ENCODE assay signal across 8 cellular contexts in the genomic region with DNA sequence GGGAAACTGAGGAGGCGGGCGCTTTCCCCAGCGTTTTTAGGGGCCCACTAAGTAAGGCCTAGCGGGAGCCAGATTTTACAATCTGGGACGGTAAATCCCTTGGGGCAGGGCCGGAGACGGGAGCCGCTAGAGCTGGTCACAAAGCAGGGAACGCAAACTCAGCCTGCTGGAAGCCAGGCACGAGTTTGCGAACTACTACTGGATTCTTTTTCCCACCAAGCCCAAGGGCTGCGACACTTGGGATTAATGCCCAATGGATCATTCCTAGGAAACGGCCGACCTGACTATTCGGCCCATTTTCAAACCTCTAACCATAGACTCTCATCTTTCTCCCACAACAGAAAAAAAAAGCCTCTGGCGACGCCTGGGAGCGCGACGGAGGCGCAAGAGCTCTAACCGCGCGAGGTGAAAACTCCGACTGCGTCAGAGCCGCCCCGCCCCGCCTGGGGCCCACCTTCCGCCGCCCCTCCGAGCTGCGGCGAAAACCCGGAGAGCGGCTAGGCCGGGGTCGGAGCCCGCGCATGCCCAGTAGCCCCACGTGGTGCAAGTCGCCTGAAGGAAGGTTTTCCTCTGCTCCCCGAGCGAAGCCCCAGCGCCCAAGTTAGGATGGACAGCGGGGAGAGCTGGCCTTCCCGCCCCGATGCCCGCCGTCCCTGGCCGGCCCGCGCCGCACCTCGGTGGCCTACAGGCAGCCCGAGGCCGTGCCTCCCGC. TPM values are rescaled to one million over a fixed set of nuclear protein-coding genes. Genes with fewer than 3 reads are reported as not detected.
DNase-seq lines count a peak whose midpoint lies in the region; ATAC-seq, FAIRE-seq and TF ChIP-seq lines count a peak whose summit lies in the region.

No MANE protein-coding gene starts in this region.

- POLR2A ChIA-PET in HCT116 (lab: Charles Lee) = interaction anchor here (0.9 to 1.3 kb wide), 4 partner anchors 13 to 120 kb away, joined by 3 to 4 read pairs (median 4); no protein-coding TSS in a partner anchor

- H3K9ac ChIP-seq in HCT116 (ENCODE audit: low read length) (peak overlapping the region; percentile 82), MM.1S (ENCODE audit: low read length) (peak overlapping the region; percentile 96)

- H3K27ac ChIP-seq in HCT116 (ENCODE audit: low read depth, low read length) (peak overlapping the region; percentile 96), MM.1S (ENCODE audit: low read length) (peak overlapping the region; percentile 99), suprapubic skin (peak overlapping the region; percentile 99)

- H3K9me3 Mint-ChIP-seq in activated naive CD4-positive, alpha-beta T cell treated with anti-CD3 and anti-CD28 coated beads, Interleukin-2, amount 10 ng/mL, durations not matched to agents 7 days and 5 days = no peaks in the 10 kb centered on the region

- peaks cover 29% of the 10 kb centered on the region for H3K79me2 ChIP-seq in HCT116 (ENCODE audit: insufficient read depth, low read length)
- peaks cover 34% of the 10 kb centered on the region for H3K79me2 ChIP-seq in MM.1S (ENCODE audit: low read length)

- H2AFZ ChIP-seq in HCT116 (ENCODE audit: low read depth, low read length, poor library complexity, severe bottlenecking) = no peak overlapping the region
- peak overlapping the region; percentile 95 for H2AFZ ChIP-seq in MM.1S (ENCODE audit: low read length)

- H3K36me3 ChIP-seq in HCT116 (ENCODE audit: control insufficient read depth in 1 of 2, insufficient read depth in 2 of 2, low read length in 2 of 2) (no peaks in the 10 kb centered on the region), MM.1S (replicated peaks; ENCODE audit: insufficient read depth, low read length) (no peaks in the 10 kb centered on the region), suprapubic skin (peaks cover under 1% of the 10 kb centered on the region)

- H3K4me1 Mint-ChIP-seq in activated naive CD4-positive, alpha-beta T cell treated with anti-CD3 and anti-CD28 coated beads, Interleukin-2, amount 10 ng/mL, durations not matched to agents 7 days and 5 days = peaks cover 39% of the 10 kb centered on the region

- WGBS in suprapubic skin = 0% methylated on average over 29 of the region's 58 CpGs

- in situ Hi-C loops in SK-MEL-5 (cut with HindIII; ENCODE audit: low pct_unique_long_range_greater_than_20kb, low sequenced_read_pairs) = no loop called here

- H3K4me2 ChIP-seq in HCT116 (ENCODE audit: low read length) (peak overlapping the region; percentile 84), MM.1S (ENCODE audit: low read depth, low read length) (peak overlapping the region; percentile 88)

- DNase-seq in HCT116 (ENCODE audit: low read depth, low spot score) = peak; percentile 87
- DNase-seq in MM.1S = peak; percentile 97
- peak; percentile 89 for DNase-seq in SK-MEL-5 (ENCODE audit: low read depth, low spot score)
- DNase-seq in activated naive CD4-positive, alpha-beta T cell treated with anti-CD3 and anti-CD28 coated beads, Interleukin-2, amount 10 ng/mL, durations not matched to agents 7 days and 5 days = peak; percentile 95
- DNase-seq in germinal center (ENCODE audit: low spot score) = peak; percentile 95
- DNase-seq in occipital lobe (lab: John Stamatoyannopoulos, UW) = peak; percentile 89
- DNase-seq in suprapubic skin (ENCODE audit: low spot score in 2 of 2) = peak; percentile 97

- peak overlapping the region; percentile 64 to 85 for H3K4me3 ChIP-seq in HCT116 (replicated peaks in 1 of 2; ENCODE audit: low read depth in 1 of 2, low read length in 2 of 2)
- H3K4me3 ChIP-seq in MM.1S (ENCODE audit: low read length) = peak overlapping the region; percentile 96
- peak overlapping the region; percentile 100 for H3K4me3 ChIP-seq in suprapubic skin

- no peak for TF ChIP-seq EP300 in suprapubic skin (IDR thresholded peaks at IDR 0.05)

- peaks cover 16 to 27% of the 10 kb centered on the region in 2 experiments for H3K4me1 ChIP-seq in HCT116 (ENCODE audit: control insufficient read depth in 1 of 2, insufficient read depth in 2 of 2, low read length in 2 of 2)
- peaks cover 17% of the 10 kb centered on the region for H3K4me1 ChIP-seq in MM.1S (ENCODE audit: low read length)
- H3K4me1 ChIP-seq in suprapubic skin = peaks cover 40% of the 10 kb centered on the region

- peaks cover 53% of the 10 kb centered on the region for H3F3A ChIP-seq in MM.1S (ENCODE audit: insufficient read depth, low read length)

- H3K9me3 ChIP-seq in HCT116 (ENCODE audit: control insufficient read depth in 1 of 2, insufficient read depth in 1 of 2, low read depth in 1 of 2, low read length in 2 of 2) (no peaks in the 10 kb centered on the region), MM.1S (replicated peaks; ENCODE audit: insufficient read depth, low read length) (no peaks in the 10 kb centered on the region), suprapubic skin (no peaks in the 10 kb centered on the region)

- H3K27ac Mint-ChIP-seq in activated naive CD4-positive, alpha-beta T cell treated with anti-CD3 and anti-CD28 coated beads, Interleukin-2, amount 10 ng/mL, durations not matched to agents 7 days and 5 days = peak overlapping the region; percentile 98

- BruUV-seq in HCT116 (replicated peaks; lab: Mats Ljungman, UMichigan) = no TSS peak

- TF ChIP-seq CTCF in HCT116 (IDR thresholded peaks at IDR 0.05 in 2 of 3, conservative IDR thresholded peaks at IDR 0.05 in 1 of 3; ENCODE audit: borderline replicate concordance in 1 of 3, insufficient read depth in 1 of 3, low read depth in 2 of 3, low read length in 2 of 3) = no peak
- no peak for TF ChIP-seq CTCF in MM.1S (IDR thresholded peaks at IDR 0.05; ENCODE audit: low read length)
- TF ChIP-seq CTCF in suprapubic skin (IDR thresholded peaks at IDR 0.05) = no peak

- peak; percentile 49 for FAIRE-seq in G401.6 (lab: Jason Lieb, UNC)

- CTCF ChIA-PET in HCT116 (lab: Charles Lee) = interaction anchor here (1.1 kb wide), 1 partner anchor 257 kb away, joined by 5 read pairs; no protein-coding TSS in a partner anchor
- CTCF ChIA-PET in activated naive CD4-positive, alpha-beta T cell treated with anti-CD3 and anti-CD28 coated beads, Interleukin-2, amount 10 ng/mL, durations not matched to agents 7 days and 5 days (lab: Charles Lee) = interaction anchor here (0.6 to 1.0 kb wide), 2 partner anchors 13 to 582 kb away, joined by 3 to 4 read pairs; no protein-coding TSS in a partner anchor

- TF ChIP-seq RAD21 in HCT116 (IDR thresholded peaks at IDR 0.05; ENCODE audit: low read depth) = no peak

- intact Hi-C loops in HCT116 (cut with micrococcal nuclease) = loop anchor here (2.0 to 5.0 kb wide), 2 partner anchors 64 to 207 kb away; no protein-coding TSS in a partner anchor

- H3K27me3 Mint-ChIP-seq in activated naive CD4-positive, alpha-beta T cell treated with anti-CD3 and anti-CD28 coated beads, Interleukin-2, amount 10 ng/mL, durations not matched to agents 7 days and 5 days = no peaks in the 10 kb centered on the region

- peak overlapping the region; percentile 86 for H3K4me3 Mint-ChIP-seq in activated naive CD4-positive, alpha-beta T cell treated with anti-CD3 and anti-CD28 coated beads, Interleukin-2, amount 10 ng/mL, durations not matched to agents 7 days and 5 days

- no peaks in the 10 kb centered on the region for H4K20me1 ChIP-seq in HCT116 (ENCODE audit: insufficient read depth)
- no peaks in the 10 kb centered on the region for H4K20me1 ChIP-seq in MM.1S (ENCODE audit: insufficient read depth, low read length)

- TF ChIP-seq POLR2A in HCT116 (IDR thresholded peaks at IDR 0.05; ENCODE audit: borderline replicate concordance, extremely low read depth, insufficient read depth, insufficient read length) (no peak), suprapubic skin (IDR thresholded peaks at IDR 0.05) (peak; percentile 71 to 73)

- ATAC-seq in HCT116 = peak; percentile 68

- RAD21 ChIA-PET in HCT116 (lab: Charles Lee; ENCODE audit: low non-redundant PET in 1 of 2, low total read pairs in 2 of 2, uncharacterized antibody in 2 of 2, unreplicated experiment in 2 of 2) = interaction anchor here (1.2 kb wide), 2 partner anchors 256 kb away, joined by 3 read pairs; no protein-coding TSS in a partner anchor

- no peaks in the 10 kb centered on the region for H3K27me3 ChIP-seq in HCT116 (ENCODE audit: insufficient read depth, low read length)
- no peaks in the 10 kb centered on the region for H3K27me3 ChIP-seq in MM.1S (replicated peaks; ENCODE audit: insufficient read depth, low read length)
- no peaks in the 10 kb centered on the region for H3K27me3 ChIP-seq in suprapubic skin

- H3K9me2 ChIP-seq in HCT116 (ENCODE audit: insufficient read depth) (no peaks in the 10 kb centered on the region), MM.1S (replicated peaks; ENCODE audit: insufficient read depth, low read length) (no peaks in the 10 kb centered on the region)

- H3K36me3 Mint-ChIP-seq in activated naive CD4-positive, alpha-beta T cell treated with anti-CD3 and anti-CD28 coated beads, Interleukin-2, amount 10 ng/mL, durations not matched to agents 7 days and 5 days = no peaks in the 10 kb centered on the region

TF ChIP-seq in HCT116, 20 proteins besides CTCF, POLR2A, EP300 and RAD21:
- TF ChIP-seq ZFX (IDR thresholded peaks at IDR 0.05) = no peak
- TF ChIP-seq EZH2 (IDR thresholded peaks at IDR 0.05) = no peak
- TF ChIP-seq CBX3 (IDR thresholded peaks at IDR 0.05; ENCODE audit: low read depth) = no peak; the same call in 1 of the 2 replicates
- peak; percentile 55 for TF ChIP-seq JUND (IDR thresholded peaks at IDR 0.05)
- peak; percentile 97 for TF ChIP-seq SP1 (IDR thresholded peaks at IDR 0.05; ENCODE audit: low read depth)
- TF ChIP-seq MAX (IDR thresholded peaks at IDR 0.05) = peak; percentile 82
- no peak for TF ChIP-seq ZNF274 (IDR thresholded peaks at IDR 0.05; ENCODE audit: low read depth, low read length)
- peak; percentile 63; the same call in 1 of the 2 replicates for TF ChIP-seq POLR2AphosphoS5 (IDR thresholded peaks at IDR 0.05; ENCODE audit: low read depth, low read length)

RNA-seq across cellular contexts. Expression of gene SGMS1, which starts 0.6 kb away (rescaled TPM):
- total RNA-seq in HCT116 (2021; ENCODE audit: unreplicated experiment) (29.1 TPM), occipital lobe (46.5 TPM), suprapubic skin (100 to 1,000 TPM; 139 to 198 (median 173) TPM)
- polyA plus RNA-seq in HCT116 (2012) = 13.3 and 14.7 TPM in 2 replicates
- 5.8 and 8.3 TPM in 2 replicates for total RNA-seq in SK-MEL-5 (2014; rRNA removed; shearing (Covaris generic))
- 4.9 and 5.0 TPM in 2 replicates for polyA plus RNA-seq in SK-MEL-5 (2015; cell fraction: cytosol; rRNA removed)
- polyA plus RNA-seq in SK-MEL-5 (2015; cell fraction: nucleus; rRNA removed) = 2.7 and 4.8 TPM in 2 replicates

Comparison
In these comparisons a context has a peak if more than half of its experiments do, and no peak if none do; other contexts are left out.
1. Peak in every context shown above with its lines: DNase-seq, ATAC-seq, H3K4me3 ChIP-seq and H3K27ac ChIP-seq.